1 cellular context compared by ENCODE assay signal in genomic region chr1:23800396-23801337, GRCh38.
TF ChIP-seq lines count a peak whose summit lies in the region.

Gene GALE, minus strand, starts transcription at chr1:23800754. Its CDS starts 1,747 bp downstream, at chr1:23799007.

TF ChIP-seq in HepG2, 621 proteins besides CTCF, POLR2A, EP300 and RAD21 (continued from another document and continues in another):
- TF ChIP-seq, protein P1, sequence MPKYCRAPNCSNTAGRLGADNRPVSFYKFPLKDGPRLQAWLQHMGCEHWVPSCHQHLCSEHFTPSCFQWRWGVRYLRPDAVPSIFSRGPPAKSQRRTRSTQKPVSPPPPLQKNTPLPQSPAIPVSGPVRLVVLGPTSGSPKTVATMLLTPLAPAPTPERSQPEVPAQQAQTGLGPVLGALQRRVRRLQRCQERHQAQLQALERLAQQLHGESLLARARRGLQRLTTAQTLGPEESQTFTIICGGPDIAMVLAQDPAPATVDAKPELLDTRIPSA (CRISPR knock-in tag; IDR thresholded peaks at IDR 0.05; ENCODE audit: borderline replicate concordance) = no peak
- no peak for TF ChIP-seq PHB2 (IDR thresholded peaks at IDR 0.05; ENCODE audit: partially characterized antibody)
- TF ChIP-seq MAFF (IDR thresholded peaks at IDR 0.05; ENCODE audit: low read depth, low read length) = no peak
- peak; percentile 36; the same call in 1 of the 2 replicates for TF ChIP-seq ZNF124 (CRISPR knock-in tag; IDR thresholded peaks at IDR 0.05)
- TF ChIP-seq ZNF343 (CRISPR knock-in tag; IDR thresholded peaks at IDR 0.05) = peak; percentile 72; the same call in 1 of the 2 replicates
- TF ChIP-seq ZBTB26 (CRISPR knock-in tag; IDR thresholded peaks at IDR 0.05; ENCODE audit: borderline replicate concordance) = no peak
- TF ChIP-seq ARID5B (CRISPR knock-in tag; IDR thresholded peaks at IDR 0.05) = peak; percentile 41
- TF ChIP-seq SMARCE1 (IDR thresholded peaks at IDR 0.05; ENCODE audit: borderline replicate concordance) = no peak
- TF ChIP-seq RBM39 (IDR thresholded peaks at IDR 0.05; ENCODE audit: low read depth, low read length, poor library complexity, severe bottlenecking) = no peak
- peak; percentile 54; the same call in 1 of the 2 replicates for TF ChIP-seq ZNF782 (CRISPR knock-in tag; IDR thresholded peaks at IDR 0.05; ENCODE audit: borderline replicate concordance)
- no peak; the same call in 1 of the 2 replicates for TF ChIP-seq KIAA2018 (CRISPR knock-in tag; IDR thresholded peaks at IDR 0.05; ENCODE audit: borderline replicate concordance)
- TF ChIP-seq SNAI1 (CRISPR knock-in tag; IDR thresholded peaks at IDR 0.05; ENCODE audit: borderline replicate concordance) = no peak
- no peak for TF ChIP-seq HOXA7 (CRISPR knock-in tag; IDR thresholded peaks at IDR 0.05)
- TF ChIP-seq CSRNP2 (CRISPR knock-in tag; conservative IDR thresholded peaks at IDR 0.05; ENCODE audit: low read depth) = peak; percentile 23; the same call in 1 of the 2 replicates
- TF ChIP-seq MAZ (IDR thresholded peaks at IDR 0.05; ENCODE audit: borderline replicate concordance, low read depth, low read length) = peak; percentile 83; the same call in 1 of the 2 replicates
- TF ChIP-seq MAZ (CRISPR knock-in tag; IDR thresholded peaks at IDR 0.05; ENCODE audit: low read depth) = peak; percentile 89
- no peak for TF ChIP-seq CHD2 (IDR thresholded peaks at IDR 0.05; ENCODE audit: low read depth, low read length)
- no peak for TF ChIP-seq HINFP (CRISPR knock-in tag; IDR thresholded peaks at IDR 0.05; ENCODE audit: low read depth)
- TF ChIP-seq CBX2 (IDR thresholded peaks at IDR 0.05; ENCODE audit: low read depth, low read length) = no peak
- TF ChIP-seq CBX2 (CRISPR knock-in tag; IDR thresholded peaks at IDR 0.05; ENCODE audit: low read depth) = no peak
- TF ChIP-seq MTA1 (CRISPR knock-in tag; IDR thresholded peaks at IDR 0.05; ENCODE audit: borderline replicate concordance) = peak; percentile 14; the same call in 1 of the 2 replicates
- TF ChIP-seq BORCS8-MEF2B (CRISPR knock-in tag; IDR thresholded peaks at IDR 0.05) = no peak; the same call in 1 of the 2 replicates
- TF ChIP-seq JUN (CRISPR knock-in tag; IDR thresholded peaks at IDR 0.05) = no peak; the same call in 1 of the 2 replicates
- TF ChIP-seq ZNF550 (CRISPR knock-in tag; IDR thresholded peaks at IDR 0.05; ENCODE audit: borderline replicate concordance) = no peak; the same call in 1 of the 2 replicates
- TF ChIP-seq ZNF766 (CRISPR knock-in tag; IDR thresholded peaks at IDR 0.05; ENCODE audit: borderline replicate concordance) = no peak
- TF ChIP-seq CBFB (CRISPR knock-in tag; IDR thresholded peaks at IDR 0.05) = no peak
- TF ChIP-seq ARNTL (CRISPR knock-in tag; IDR thresholded peaks at IDR 0.05) = no peak
- TF ChIP-seq SETDB1 (CRISPR knock-in tag; IDR thresholded peaks at IDR 0.05; ENCODE audit: borderline replicate concordance) = no peak
- TF ChIP-seq, protein P2, sequence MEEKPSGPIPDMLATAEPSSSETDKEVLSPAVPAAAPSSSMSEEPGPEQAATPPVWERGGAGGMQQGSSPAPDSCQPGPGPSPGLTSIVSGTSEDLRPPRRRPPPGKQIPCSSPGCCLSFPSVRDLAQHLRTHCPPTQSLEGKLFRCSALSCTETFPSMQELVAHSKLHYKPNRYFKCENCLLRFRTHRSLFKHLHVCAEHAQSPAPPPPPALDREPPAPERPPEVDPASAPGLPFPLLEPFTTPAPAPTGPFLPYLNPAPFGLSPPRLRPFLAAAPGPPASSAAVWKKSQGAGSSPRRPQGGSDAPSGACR (CRISPR knock-in tag; IDR thresholded peaks at IDR 0.05) = no peak
- 0 out of 2 replicates have a peak, but pooled peaks have one; percentile 21 for TF ChIP-seq ZNF335 (CRISPR knock-in tag; IDR thresholded peaks at IDR 0.05)
- TF ChIP-seq ASH2L (IDR thresholded peaks at IDR 0.05; ENCODE audit: insufficient read length, low read depth, low read length) = peak; percentile 14
- TF ChIP-seq GRHL1 (CRISPR knock-in tag; conservative IDR thresholded peaks at IDR 0.05) = no peak
- TF ChIP-seq SAP130 (CRISPR knock-in tag; IDR thresholded peaks at IDR 0.05; ENCODE audit: low read depth) = peak; percentile 92
- no peak for TF ChIP-seq SNRNP70 (IDR thresholded peaks at IDR 0.05; ENCODE audit: low read depth, low read length)
- no peak for TF ChIP-seq XBP1 (CRISPR knock-in tag; IDR thresholded peaks at IDR 0.05)
- TF ChIP-seq CCDC6 (CRISPR knock-in tag; IDR thresholded peaks at IDR 0.05) = no peak
- no peak for TF ChIP-seq HMG20A (CRISPR knock-in tag; IDR thresholded peaks at IDR 0.05; ENCODE audit: borderline replicate concordance)
- peak; percentile 89 for TF ChIP-seq SP5 (CRISPR knock-in tag; IDR thresholded peaks at IDR 0.05; ENCODE audit: borderline replicate concordance, low read depth)
- TF ChIP-seq FOXM1 (CRISPR knock-in tag; IDR thresholded peaks at IDR 0.05) = no peak
- no peak for TF ChIP-seq MZF1 (CRISPR knock-in tag; IDR thresholded peaks at IDR 0.05; ENCODE audit: borderline replicate concordance)
- no peak for TF ChIP-seq ZNF484 (CRISPR knock-in tag; IDR thresholded peaks at IDR 0.05; ENCODE audit: borderline replicate concordance, low read depth)
- TF ChIP-seq ZBTB7A (CRISPR knock-in tag; IDR thresholded peaks at IDR 0.05) = no peak; the same call in 1 of the 2 replicates
- no peak for TF ChIP-seq ZNF713 (CRISPR knock-in tag; IDR thresholded peaks at IDR 0.05)
- TF ChIP-seq, protein P3, sequence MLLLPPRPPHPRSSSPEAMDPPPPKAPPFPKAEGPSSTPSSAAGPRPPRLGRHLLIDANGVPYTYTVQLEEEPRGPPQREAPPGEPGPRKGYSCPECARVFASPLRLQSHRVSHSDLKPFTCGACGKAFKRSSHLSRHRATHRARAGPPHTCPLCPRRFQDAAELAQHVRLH (CRISPR knock-in tag; IDR thresholded peaks at IDR 0.05; ENCODE audit: borderline replicate concordance, low read depth) = 0 out of 2 replicates have a peak, but pooled peaks have one; percentile 13
